In genomic region chrX:94058728-94059382, GRCh38 we compare ENCODE assay signal across 9 cellular contexts.
DNase-seq lines count a peak whose midpoint lies in the region; ATAC-seq, FAIRE-seq and TF ChIP-seq lines count a peak whose summit lies in the region.
"Had no signal": no experiment of that assay in that cellular context is flagged by ENCODE, and none has a peak within 500 bp of the region (broad histone marks: within the 10 kb centered on the region; RNA-seq: fewer than 3 reads in every experiment).

No MANE protein-coding gene starts in this region.

- no peak overlapping the region for H3K4me3 Mint-ChIP-seq in activated naive CD8-positive, alpha-beta T cell treated with anti-CD3 and anti-CD28 coated beads, Interleukin-2, amount 50 U/mL, for 24 hours
- H3K4me3 Mint-ChIP-seq: naive B cell had no signal

- H3K4me1 ChIP-seq in kidney (ENCODE audit: control insufficient read depth in 1 of 2, insufficient read depth in 1 of 2, low read depth in 1 of 2, low read length in 2 of 2) = no peaks in the 10 kb centered on the region

- H3K9me3 Mint-ChIP-seq in activated naive CD8-positive, alpha-beta T cell treated with anti-CD3 and anti-CD28 coated beads, Interleukin-2, amount 50 U/mL, for 24 hours = no peaks in the 10 kb centered on the region

- peak; percentile 70 for ATAC-seq in HG03159 (IDR thresholded peaks at IDR 0.05; ENCODE audit: unreplicated experiment)
- no peak for ATAC-seq in activated naive CD8-positive, alpha-beta T cell treated with anti-CD3 and anti-CD28 coated beads, Interleukin-2, amount 50 U/mL, for 24 hours

- peak; percentile 22 for DNase-seq in Caki2 (ENCODE audit: low read depth)
- no peak for DNase-seq in WERI-Rb-1
- DNase-seq in kidney = no peak
- DNase-seq in effector CD8-positive, alpha-beta T cell (lab: John Stamatoyannopoulos, UW) = no peak
- no peak for DNase-seq in activated CD4-positive, alpha-beta T cell treated with anti-CD3 and anti-CD28 coated beads for 1 hour
- DNase-seq in activated naive CD8-positive, alpha-beta T cell treated with anti-CD3 and anti-CD28 coated beads, Interleukin-2, amount 50 U/mL, for 24 hours = no peak
- no peak for DNase-seq in T-helper 9 cell
- DNase-seq: naive B cell had no signal

- H3K4me1 Mint-ChIP-seq in activated naive CD8-positive, alpha-beta T cell treated with anti-CD3 and anti-CD28 coated beads, Interleukin-2, amount 50 U/mL, for 24 hours = no peaks in the 10 kb centered on the region
- H3K4me1 Mint-ChIP-seq: naive B cell had no signal

- H3K36me3 ChIP-seq in WERI-Rb-1 (no peaks in the 10 kb centered on the region), kidney (ENCODE audit: control insufficient read depth in 1 of 2, insufficient read depth in 2 of 2, low read length in 2 of 2) (no peaks in the 10 kb centered on the region)

- H3K27me3 Mint-ChIP-seq in activated naive CD8-positive, alpha-beta T cell treated with anti-CD3 and anti-CD28 coated beads, Interleukin-2, amount 50 U/mL, for 24 hours = no peaks in the 10 kb centered on the region
- H3K27me3 Mint-ChIP-seq: naive B cell had no signal

- H3K27ac Mint-ChIP-seq in activated naive CD8-positive, alpha-beta T cell treated with anti-CD3 and anti-CD28 coated beads, Interleukin-2, amount 50 U/mL, for 24 hours = no peak overlapping the region
- H3K27ac Mint-ChIP-seq: naive B cell had no signal

- intact Hi-C loops in kidney (cut with DNase I) = no loop called here

- no peak overlapping the region for H3K27ac ChIP-seq in WERI-Rb-1
- no peak overlapping the region for H3K27ac ChIP-seq in kidney (ENCODE audit: low read depth in 2 of 2, low read length in 2 of 2)

- H3K4me3 ChIP-seq in WERI-Rb-1 (ENCODE audit: low read depth, low read length) = no peak overlapping the region
- H3K4me3 ChIP-seq in kidney (ENCODE audit: low read length in 2 of 2) = no peak overlapping the region

- no peaks in the 10 kb centered on the region for H3K9me3 ChIP-seq in WERI-Rb-1 (ENCODE audit: severe bottlenecking)
- H3K9me3 ChIP-seq in kidney (ENCODE audit: control insufficient read depth in 1 of 2, low read length in 2 of 2) = no peaks in the 10 kb centered on the region

- in situ Hi-C loops in Caki2 (cut with HindIII; ENCODE audit: low pct_unique_long_range_greater_than_20kb, low sequenced_read_pairs) = no loop called here

- H3K36me3 Mint-ChIP-seq in activated naive CD8-positive, alpha-beta T cell treated with anti-CD3 and anti-CD28 coated beads, Interleukin-2, amount 50 U/mL, for 24 hours (ENCODE audit: low read depth) = no peaks in the 10 kb centered on the region
- H3K36me3 Mint-ChIP-seq: naive B cell had no signal

- TF ChIP-seq CTCF in WERI-Rb-1 (IDR thresholded peaks at IDR 0.05; ENCODE audit: low read depth, low read length) = peak; percentile 61
- no peak for TF ChIP-seq CTCF in kidney (IDR thresholded peaks at IDR 0.05; ENCODE audit: borderline replicate concordance, extremely low read depth, insufficient read depth)

- no peak overlapping the region for H3K9ac ChIP-seq in kidney (ENCODE audit: low read length in 2 of 2)

- FAIRE-seq in kidney (lab: Jason Lieb, UNC) = peak; percentile 53

- H3K27me3 ChIP-seq in WERI-Rb-1 (ENCODE audit: insufficient read depth, low read depth, severe bottlenecking) = peaks cover 21% of the 10 kb centered on the region
